18 cellular contexts compared by ENCODE assay signal in the genomic region with DNA sequence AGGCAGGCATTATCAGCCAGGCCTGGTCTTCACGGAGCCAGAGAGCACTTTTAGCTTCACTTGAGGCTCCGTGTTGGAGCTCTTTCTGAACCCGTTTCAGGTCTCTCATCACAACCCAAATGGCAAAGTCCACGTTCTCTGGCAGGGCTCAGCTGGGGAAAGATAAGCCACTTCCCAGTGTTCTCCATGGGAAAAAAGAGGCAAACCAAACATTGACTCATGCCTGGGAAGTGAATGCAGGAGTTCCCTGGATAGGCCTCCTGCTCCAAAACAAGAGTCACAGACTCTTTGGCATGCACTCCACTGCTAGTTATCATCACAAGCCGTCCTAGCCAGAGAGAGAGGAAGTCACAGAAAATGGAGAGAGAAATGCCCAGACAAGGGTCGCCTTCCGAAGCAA. TPM values are rescaled to one million over a fixed set of nuclear protein-coding genes. Genes with fewer than 3 reads are reported as not detected.
DNase-seq lines count a peak whose midpoint lies in the region; ATAC-seq and TF ChIP-seq lines count a peak whose summit lies in the region.
"Had no signal": no experiment of that assay in that cellular context is flagged by ENCODE, and none has a peak within 500 bp of the region (broad histone marks: within the 10 kb centered on the region; RNA-seq: fewer than 3 reads in every experiment).

No MANE protein-coding gene starts in this region.

- 40 to 43% methylated on average over 7 of the region's 7 CpGs for WGBS in body of pancreas, 2 donors
- WGBS in right lobe of liver (ENCODE audit: insufficient coverage, low coverage, low lambda C conversion rate, missing lambda C conversion rate): 27% methylated on average over 5 of the region's 7 CpGs
- WGBS in prostate gland: 73% methylated on average over 7 of the region's 7 CpGs

- peaks cover 6% of the 10 kb centered on the region for H3K9me3 Mint-ChIP-seq in activated CD4-positive, alpha-beta memory T cell treated with anti-CD3 and anti-CD28 coated beads, Interleukin-2, amount 10 ng/mL, durations not matched to agents 7 days and 5 days
- no peaks in the 10 kb centered on the region for H3K9me3 Mint-ChIP-seq in activated CD8-positive, alpha-beta T cell treated with anti-CD3 and anti-CD28 coated beads, Interleukin-2, amount 10 ng/mL, durations not matched to agents 7 days and 5 days (ENCODE audit: insufficient read depth)
- no peaks in the 10 kb centered on the region for H3K9me3 Mint-ChIP-seq in CD4-positive, alpha-beta T cell
- H3K9me3 Mint-ChIP-seq: GM23338 had no signal

- DNase-seq in body of pancreas (peak; percentile 15 to 59 (median 49)), left ventricle myocardium inferior (peak; percentile 27), right lobe of liver (peak; percentile 53 to 85 (median 77)), prostate gland (ENCODE audit: low spot score) (no peak)
- DNase-seq in activated CD4-positive, alpha-beta memory T cell treated with anti-CD3 and anti-CD28 coated beads, Interleukin-2, amount 10 ng/mL, durations not matched to agents 7 days and 5 days: no peak
- no peak for DNase-seq in activated CD8-positive, alpha-beta T cell treated with anti-CD3 and anti-CD28 coated beads, Interleukin-2, amount 10 ng/mL, durations not matched to agents 7 days and 5 days
- no peak for DNase-seq in CD4-positive, alpha-beta T cell
- DNase-seq: COR-L47, KG1, NCI-H1105, NCI-H187, NCI-H446 had no signal

- no peaks in the 10 kb centered on the region for H3K27me3 Mint-ChIP-seq in activated CD4-positive, alpha-beta memory T cell treated with anti-CD3 and anti-CD28 coated beads, Interleukin-2, amount 10 ng/mL, durations not matched to agents 7 days and 5 days
- no peaks in the 10 kb centered on the region for H3K27me3 Mint-ChIP-seq in activated CD8-positive, alpha-beta T cell treated with anti-CD3 and anti-CD28 coated beads, Interleukin-2, amount 10 ng/mL, durations not matched to agents 7 days and 5 days (ENCODE audit: low read depth)
- no peaks in the 10 kb centered on the region for H3K27me3 Mint-ChIP-seq in CD4-positive, alpha-beta T cell

- no peaks in the 10 kb centered on the region for H3K36me3 Mint-ChIP-seq in activated CD4-positive, alpha-beta memory T cell treated with anti-CD3 and anti-CD28 coated beads, Interleukin-2, amount 10 ng/mL, durations not matched to agents 7 days and 5 days (ENCODE audit: low read depth)
- H3K36me3 Mint-ChIP-seq in activated CD8-positive, alpha-beta T cell treated with anti-CD3 and anti-CD28 coated beads, Interleukin-2, amount 10 ng/mL, durations not matched to agents 7 days and 5 days (ENCODE audit: low read depth): no peaks in the 10 kb centered on the region
- H3K36me3 Mint-ChIP-seq in CD4-positive, alpha-beta T cell (ENCODE audit: low read depth): no peaks in the 10 kb centered on the region

- H3K36me3 ChIP-seq in BLaER1: no peaks in the 10 kb centered on the region
- no peaks in the 10 kb centered on the region for H3K36me3 ChIP-seq in body of pancreas (replicated peaks in 1 of 2; ENCODE audit: insufficient read depth in 1 of 2, low read depth in 2 of 2)
- H3K36me3 ChIP-seq in left ventricle myocardium inferior: no peaks in the 10 kb centered on the region
- no peaks in the 10 kb centered on the region for H3K36me3 ChIP-seq in right lobe of liver
- H3K36me3 ChIP-seq in prostate gland: no peaks in the 10 kb centered on the region

- ATAC-seq in body of pancreas: peak; percentile 59
- peak; percentile 92 to 96 (median 94) for ATAC-seq in right lobe of liver
- ATAC-seq in activated CD8-positive, alpha-beta T cell treated with anti-CD3 and anti-CD28 coated beads, Interleukin-2, amount 10 ng/mL, durations not matched to agents 7 days and 5 days: no peak
- no peak for ATAC-seq in CD4-positive, alpha-beta T cell (ENCODE audit: poor library complexity)
- ATAC-seq: GM23338 had no signal

- no peak overlapping the region for H3K4me3 Mint-ChIP-seq in activated CD4-positive, alpha-beta memory T cell treated with anti-CD3 and anti-CD28 coated beads, Interleukin-2, amount 10 ng/mL, durations not matched to agents 7 days and 5 days
- no peak overlapping the region for H3K4me3 Mint-ChIP-seq in activated CD8-positive, alpha-beta T cell treated with anti-CD3 and anti-CD28 coated beads, Interleukin-2, amount 10 ng/mL, durations not matched to agents 7 days and 5 days
- H3K4me3 Mint-ChIP-seq in CD4-positive, alpha-beta T cell: no peak overlapping the region
- H3K4me3 Mint-ChIP-seq: GM23338 had no signal

- CTCF ChIA-PET in activated CD4-positive, alpha-beta memory T cell treated with anti-CD3 and anti-CD28 coated beads, Interleukin-2, amount 10 ng/mL, durations not matched to agents 7 days and 5 days (lab: Charles Lee): no interaction called here
- CTCF ChIA-PET in activated CD8-positive, alpha-beta T cell treated with anti-CD3 and anti-CD28 coated beads, Interleukin-2, amount 10 ng/mL, durations not matched to agents 7 days and 5 days (lab: Charles Lee): no interaction called here
- CTCF ChIA-PET in CD4-positive, alpha-beta T cell (lab: Charles Lee): no interaction called here

- TF ChIP-seq CTCF in body of pancreas (IDR thresholded peaks at IDR 0.05) (no peak), left ventricle myocardium inferior (IDR thresholded peaks at IDR 0.05; ENCODE audit: borderline replicate concordance) (no peak), right lobe of liver (IDR thresholded peaks at IDR 0.05) (no peak), prostate gland (IDR thresholded peaks at IDR 0.05) (no peak)
- no peak for TF ChIP-seq CTCF in CD4-positive, alpha-beta T cell (IDR thresholded peaks at IDR 0.05)

- peak overlapping the region; percentile 48 for H3K4me2 ChIP-seq in BLaER1
- H3K4me2 ChIP-seq: GM23338 had no signal

- H3K4me3 ChIP-seq in BLaER1 (no peak overlapping the region), body of pancreas (no peak overlapping the region), left ventricle myocardium inferior (no peak overlapping the region), right lobe of liver (no peak overlapping the region), prostate gland (no peak overlapping the region)
- H3K4me3 ChIP-seq: GM23338 had no signal

- H3K9me3 ChIP-seq in BLaER1: no peaks in the 10 kb centered on the region
- no peaks in the 10 kb centered on the region for H3K9me3 ChIP-seq in body of pancreas
- no peaks in the 10 kb centered on the region for H3K9me3 ChIP-seq in left ventricle myocardium inferior (replicated peaks)
- H3K9me3 ChIP-seq in right lobe of liver: no peaks in the 10 kb centered on the region
- H3K9me3 ChIP-seq in prostate gland: no peaks in the 10 kb centered on the region
- H3K9me3 ChIP-seq in CD4-positive, alpha-beta T cell (ENCODE audit: control insufficient read depth, low read length): no peaks in the 10 kb centered on the region

- no peak overlapping the region for H3K27ac Mint-ChIP-seq in activated CD4-positive, alpha-beta memory T cell treated with anti-CD3 and anti-CD28 coated beads, Interleukin-2, amount 10 ng/mL, durations not matched to agents 7 days and 5 days
- no peak overlapping the region for H3K27ac Mint-ChIP-seq in activated CD8-positive, alpha-beta T cell treated with anti-CD3 and anti-CD28 coated beads, Interleukin-2, amount 10 ng/mL, durations not matched to agents 7 days and 5 days
- H3K27ac Mint-ChIP-seq in CD4-positive, alpha-beta T cell: no peak overlapping the region
- H3K27ac Mint-ChIP-seq: GM23338 had no signal

- POLR2A ChIA-PET in activated CD4-positive, alpha-beta memory T cell treated with anti-CD3 and anti-CD28 coated beads, Interleukin-2, amount 10 ng/mL, durations not matched to agents 7 days and 5 days (lab: Charles Lee): no interaction called here
- POLR2A ChIA-PET in activated CD8-positive, alpha-beta T cell treated with anti-CD3 and anti-CD28 coated beads, Interleukin-2, amount 10 ng/mL, durations not matched to agents 7 days and 5 days (lab: Charles Lee): no interaction called here
- POLR2A ChIA-PET in CD4-positive, alpha-beta T cell (lab: Charles Lee): no interaction called here

- H3K27me3 ChIP-seq in BLaER1 (no peaks in the 10 kb centered on the region), body of pancreas (no peaks in the 10 kb centered on the region), left ventricle myocardium inferior (ENCODE audit: low read depth) (no peaks in the 10 kb centered on the region), right lobe of liver (no peaks in the 10 kb centered on the region), prostate gland (replicated peaks; ENCODE audit: insufficient read depth) (no peaks in the 10 kb centered on the region)
- H3K27me3 ChIP-seq in CD4-positive, alpha-beta T cell (ENCODE audit: control insufficient read depth, insufficient read depth, low read length): no peaks in the 10 kb centered on the region

- H3K9ac ChIP-seq in BLaER1: no peak overlapping the region

- H3K27ac ChIP-seq in BLaER1 (no peak overlapping the region), body of pancreas (no peak overlapping the region), left ventricle myocardium inferior (replicated peaks) (peak overlapping the region; percentile 52), right lobe of liver (peak overlapping the region; percentile 33 to 65 (median 43)), prostate gland (no peak overlapping the region)
- H3K27ac ChIP-seq in CD4-positive, alpha-beta T cell (ENCODE audit: low read depth, low read length): no peak overlapping the region
- H3K27ac ChIP-seq: C4-2B, RWPE1 had no signal

- TF ChIP-seq POLR2A in body of pancreas (IDR thresholded peaks at IDR 0.05) (no peak), right lobe of liver (IDR thresholded peaks at IDR 0.05) (no peak), prostate gland (IDR thresholded peaks at IDR 0.05) (no peak)

- intact Hi-C loops in body of pancreas (cut with DNase I) (no loop called here), left ventricle myocardium inferior (cut with micrococcal nuclease) (no loop called here), right lobe of liver (cut with DNase I) (no loop called here), prostate gland (cut with DNase I) (no loop called here)
- intact Hi-C loops in CD4-positive, alpha-beta T cell (cut with DNase I, micrococcal nuclease): no loop called here

- no peaks in the 10 kb centered on the region for H4K20me1 ChIP-seq in BLaER1

- no peaks in the 10 kb centered on the region for H3K4me1 Mint-ChIP-seq in activated CD4-positive, alpha-beta memory T cell treated with anti-CD3 and anti-CD28 coated beads, Interleukin-2, amount 10 ng/mL, durations not matched to agents 7 days and 5 days
- no peaks in the 10 kb centered on the region for H3K4me1 Mint-ChIP-seq in activated CD8-positive, alpha-beta T cell treated with anti-CD3 and anti-CD28 coated beads, Interleukin-2, amount 10 ng/mL, durations not matched to agents 7 days and 5 days (ENCODE audit: low read depth)
- H3K4me1 Mint-ChIP-seq in CD4-positive, alpha-beta T cell (ENCODE audit: low read depth): no peaks in the 10 kb centered on the region

- peaks cover 25% of the 10 kb centered on the region for H3K4me1 ChIP-seq in BLaER1
- H3K4me1 ChIP-seq in body of pancreas: peaks cover 16% of the 10 kb centered on the region
- peaks cover 55% of the 10 kb centered on the region for H3K4me1 ChIP-seq in left ventricle myocardium inferior
- H3K4me1 ChIP-seq in right lobe of liver: peaks cover 0 to 31% (median 15%) of the 10 kb centered on the region in 4 donors
- H3K4me1 ChIP-seq in prostate gland (replicated peaks): no peaks in the 10 kb centered on the region

RNA-seq across cellular contexts. Expression of a gene that starts 11.6 kb away (rescaled TPM):
- under 1 TPM in 1 of 2 donors, not detected in 1; under 0.01 TPM for total RNA-seq in body of pancreas
- 0.63 TPM for total RNA-seq in left ventricle myocardium inferior
- total RNA-seq in right lobe of liver: under 1 TPM in 1 of 6 experiments, not detected in 5; 0.11 TPM
- not detected for total RNA-seq in activated CD4-positive, alpha-beta memory T cell treated with anti-CD3 and anti-CD28 coated beads, Interleukin-2, amount 10 ng/mL, durations not matched to agents 7 days and 5 days
- under 1 TPM in 1 of 2 donors, not detected in 1; 0.34 TPM for total RNA-seq in prostate gland
- not detected for total RNA-seq in activated CD8-positive, alpha-beta T cell treated with anti-CD3 and anti-CD28 coated beads, Interleukin-2, amount 10 ng/mL, durations not matched to agents 7 days and 5 days
- total RNA-seq in CD4-positive, alpha-beta T cell: not detected
- total RNA-seq: A172, MCF 10A had no signal

Comparison
In these comparisons a context has a peak if more than half of its experiments do, and no peak if none do; other contexts are left out.
1. H3K27ac ChIP-seq: peak in left ventricle myocardium inferior (single experiment) and right lobe of liver (3 of 3); none in BLaER1 (single experiment), body of pancreas (0 of 4), prostate gland (0 of 2) and CD4-positive, alpha-beta T cell (single experiment).
2. ATAC-seq: peak in body of pancreas (single experiment) and right lobe of liver (4 of 4); none in activated CD8-positive, alpha-beta T cell treated with anti-CD3 and anti-CD28 coated beads, Interleukin-2, amount 10 ng/mL, durations not matched to agents 7 days and 5 days (single experiment) and CD4-positive, alpha-beta T cell (single experiment).
3. DNase-seq: peak in body of pancreas (4 of 4), left ventricle myocardium inferior (single experiment) and right lobe of liver (3 of 3); none in activated CD4-positive, alpha-beta memory T cell treated with anti-CD3 and anti-CD28 coated beads, Interleukin-2, amount 10 ng/mL, durations not matched to agents 7 days and 5 days (single experiment), prostate gland (single experiment), activated CD8-positive, alpha-beta T cell treated with anti-CD3 and anti-CD28 coated beads, Interleukin-2, amount 10 ng/mL, durations not matched to agents 7 days and 5 days (single experiment) and CD4-positive, alpha-beta T cell (0 of 10).